ENCODE assay signal across 26 cellular contexts in the genomic region with DNA sequence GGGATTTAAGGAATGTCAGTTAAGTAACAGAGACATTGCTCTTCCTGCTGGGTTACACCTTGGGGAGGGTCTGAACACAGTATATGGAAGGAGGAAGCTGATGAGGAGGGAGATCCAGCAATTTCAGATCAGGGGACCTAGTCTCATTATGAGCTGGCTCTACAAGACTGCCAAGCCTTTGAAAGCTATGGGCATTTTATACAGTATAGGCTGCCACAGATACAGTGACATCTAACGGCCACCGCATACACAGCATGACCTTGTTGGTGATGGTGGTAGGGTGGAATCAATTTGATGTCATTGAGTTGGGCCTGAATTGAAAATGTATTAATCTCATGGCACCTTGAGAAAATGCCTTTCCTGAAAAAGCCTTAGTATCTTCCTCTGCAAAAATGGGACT. TPM values are rescaled to one million over a fixed set of nuclear protein-coding genes. Genes with fewer than 3 reads are reported as not detected.
"Had no signal": no experiment of that assay in that cellular context is flagged by ENCODE, and none has a peak within 500 bp of the region (broad histone marks: within the 10 kb centered on the region; RNA-seq: fewer than 3 reads in every experiment).

No MANE protein-coding gene starts in this region.

- H3K27me3 ChIP-seq: cardiac muscle cell, esophagus squamous epithelium, gastrocnemius medialis, upper lobe of left lung had no signal

- H3K36me3 ChIP-seq: cardiac muscle cell, esophagus squamous epithelium, gastrocnemius medialis, thoracic aorta, upper lobe of left lung had no signal

- H3K4me1 ChIP-seq: esophagus squamous epithelium, gastrocnemius medialis, upper lobe of left lung had no signal

- H3K4me3 ChIP-seq: cardiac muscle cell, esophagus squamous epithelium, gastrocnemius medialis, thoracic aorta, upper lobe of left lung had no signal

- H3K9me3 ChIP-seq: gastrocnemius medialis, thoracic aorta had no signal

- DNase-seq: activated CD4-positive, alpha-beta memory T cell treated with anti-CD3 and anti-CD28 coated beads, Interleukin-2, amount 10 ng/mL, durations not matched to agents 7 days and 5 days; activated CD4-positive, alpha-beta T cell treated with anti-CD3 and anti-CD28 coated beads, Interleukin-2, amount 10 ng/mL, durations not matched to agents 24 days and 14 days; activated effector memory CD4-positive, alpha-beta T cell treated with anti-CD3 and anti-CD28 coated beads, Interleukin-2, amount 50 U/mL, for 16 hours; activated naive CD4-positive, alpha-beta T cell treated with anti-CD3 and anti-CD28 coated beads, Interleukin-2, amount 50 U/mL, for 16 hours; activated naive CD8-positive, alpha-beta T cell treated with anti-CD3 and anti-CD28 coated beads, Interleukin-2, amount 50 U/mL, for 24 hours; cortex of kidney; endodermal cell; esophagus squamous epithelium; gastrocnemius medialis; left ventricle myocardium superior; mammary epithelial cell; natural killer cell; small intestine; stimulated activated CD4-positive, alpha-beta T cell treated with anti-CD3 and anti-CD28 coated beads, Interleukin-2, amount 100 ng/mL, for 48 hours; stimulated activated CD8-positive, alpha-beta memory T cell treated with anti-CD3 and anti-CD28 coated beads, Interleukin-4, amount 100 ng/mL, for 48 hours; stimulated activated naive B cell treated with anti-CD40 and anti-IgM and Interleukin-4, amounts not matched to agents 10 μg/mL and 1 μg/mL and 100 μg/mL, for 72 hours; upper lobe of left lung had no signal

- ATAC-seq: activated CD4-positive, CD25-positive, alpha-beta regulatory T cell treated with anti-CD3 and anti-CD28 coated beads, Interleukin-2, amount 50 U/mL, for 24 hours; activated naive CD8-positive, alpha-beta T cell treated with anti-CD3 and anti-CD28 coated beads, Interleukin-2, amount 50 U/mL, for 24 hours; gastrocnemius medialis; left ventricle myocardium superior; natural killer cell; sciatic nerve; stimulated activated naive B cell treated with anti-CD40 and anti-IgM and Interleukin-4, amounts not matched to agents 10 μg/mL and 1 μg/mL and 100 μg/mL, for 72 hours had no signal

- H3K27ac ChIP-seq: cardiac muscle cell, esophagus squamous epithelium, gastrocnemius medialis, thoracic aorta, upper lobe of left lung had no signal

RNA-seq across cellular contexts. Expression of a gene that starts 22.6 kb away (rescaled TPM):
- total RNA-seq: activated CD4-positive, alpha-beta memory T cell treated with anti-CD3 and anti-CD28 coated beads, Interleukin-2, amount 10 ng/mL, durations not matched to agents 7 days and 5 days; activated CD4-positive, alpha-beta T cell treated with anti-CD3 and anti-CD28 coated beads, Interleukin-2, amount 10 ng/mL, durations not matched to agents 24 days and 14 days; cardiac muscle cell; cerebellum; endodermal cell; esophagus squamous epithelium; gastrocnemius medialis; left ventricle myocardium superior; mesothelial cell of epicardium; natural killer cell; osteoblast; posterior vena cava; renal cortical epithelial cell; sciatic nerve; thoracic aorta; upper lobe of left lung had no signal
- polyA plus RNA-seq: cardiac muscle cell, small intestine had no signal
